Comparison of ENCODE assay signal across 14 cellular contexts in the genomic region with DNA sequence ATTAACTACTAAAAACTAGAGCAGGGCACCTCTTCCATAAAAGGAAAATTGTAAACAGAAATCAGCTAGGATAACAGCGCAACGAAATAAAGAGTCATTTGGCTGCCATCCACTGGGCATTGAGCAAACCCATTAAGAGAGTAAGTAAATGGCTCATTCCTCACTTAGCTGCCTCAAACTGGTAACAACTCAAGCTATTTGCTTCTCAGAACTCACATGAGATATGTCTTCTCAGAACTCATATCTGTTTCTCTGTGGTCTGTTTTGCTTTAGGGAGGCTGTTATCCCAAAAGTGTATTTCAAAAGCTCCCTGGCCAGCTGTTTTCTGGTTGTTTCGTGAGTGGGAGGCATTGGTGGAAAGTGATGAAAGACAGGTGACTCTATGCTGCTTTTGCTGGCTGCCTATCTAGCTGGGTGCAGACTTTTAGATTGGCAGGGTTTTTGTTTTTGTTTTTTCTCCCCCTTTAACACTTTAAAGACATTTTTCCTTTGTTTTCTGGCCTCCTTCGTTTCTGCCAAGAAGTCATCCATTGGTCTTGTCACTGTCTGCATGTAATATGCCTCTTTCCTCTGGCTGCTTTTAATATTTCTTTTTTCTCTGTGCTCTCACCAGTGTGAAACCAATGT.
DNase-seq lines count a peak whose midpoint lies in the region; ATAC-seq, FAIRE-seq and TF ChIP-seq lines count a peak whose summit lies in the region.
"Had no signal": no experiment of that assay in that cellular context is flagged by ENCODE, and none has a peak within 500 bp of the region (broad histone marks: within the 10 kb centered on the region; RNA-seq: fewer than 3 reads in every experiment).

No MANE protein-coding gene starts in this region.

- H3K4me1 ChIP-seq in BE2C: no peaks in the 10 kb centered on the region
- H3K4me1 ChIP-seq: right lobe of liver, thyroid gland had no signal

- H3K27me3 ChIP-seq in BE2C (no peaks in the 10 kb centered on the region), H7 (ENCODE audit: control insufficient read depth, insufficient read depth, low read length) (no peaks in the 10 kb centered on the region)
- H3K27me3 ChIP-seq: right lobe of liver, thyroid gland had no signal

- DNase-seq in BE2C: peak; percentile 57
- peak; percentile 68 for DNase-seq in NCI-H69 (lab: John Stamatoyannopoulos, UW)
- peak; percentile 7 for DNase-seq in fibroblast of villous mesenchyme (ENCODE audit: low read depth)
- DNase-seq in NOMO-1 treated with DMSO at 0.1 percent for 48 hours (lab: John Stamatoyannopoulos, UW; ENCODE audit: unreplicated experiment): no peak
- no peak for DNase-seq in NCI-H187 (lab: John Stamatoyannopoulos, UW)
- DNase-seq in H7: no peak
- DNase-seq in urothelium cell line (ENCODE audit: low spot score): no peak
- DNase-seq: endodermal cell, GDM1, right lobe of liver, thyroid gland had no signal

- no peaks in the 10 kb centered on the region for H3K9me3 ChIP-seq in BE2C
- H3K9me3 ChIP-seq: right lobe of liver, thyroid gland had no signal

- H3K36me3 ChIP-seq in BE2C (no peaks in the 10 kb centered on the region), H7 (replicated peaks; ENCODE audit: control insufficient read depth, insufficient read depth, low read length) (no peaks in the 10 kb centered on the region)
- H3K36me3 ChIP-seq: right lobe of liver, thyroid gland had no signal

- H3K4me3 ChIP-seq in BE2C (ENCODE audit: low read depth, low read length): peak overlapping the region; percentile 1
- no peak overlapping the region for H3K4me3 ChIP-seq in fibroblast of villous mesenchyme (ENCODE audit: low read depth, low read length)
- no peak overlapping the region for H3K4me3 ChIP-seq in H7 (ENCODE audit: insufficient read depth, low read depth, low read length)
- H3K4me3 ChIP-seq: right lobe of liver, thyroid gland had no signal

- peak; percentile 13 for TF ChIP-seq CTCF in BE2C (IDR thresholded peaks at IDR 0.05; ENCODE audit: low read depth, low read length)
- TF ChIP-seq CTCF in fibroblast of villous mesenchyme (IDR thresholded peaks at IDR 0.05; ENCODE audit: insufficient read depth, low read depth, low read length): no peak

- no peak for FAIRE-seq in urothelium cell line (lab: Jason Lieb, UNC)
- FAIRE-seq: astrocyte had no signal

- peak; percentile 38 for ATAC-seq in GM21786 (IDR thresholded peaks at IDR 0.05; ENCODE audit: unreplicated experiment)
- ATAC-seq: Panc1, right lobe of liver had no signal

Comparison
In these comparisons a context has a peak if more than half of its experiments do, and no peak if none do; other contexts are left out.
1. DNase-seq: peak in BE2C (single experiment), NCI-H69 (single experiment) and fibroblast of villous mesenchyme (single experiment); none in NOMO-1 treated with DMSO at 0.1 percent for 48 hours (single experiment), NCI-H187 (0 of 2), H7 (single experiment) and urothelium cell line (single experiment).